7 cellular contexts compared by ENCODE assay signal in genomic region chr18:55739488-55739887, GRCh38.
"Had no signal": no experiment of that assay in that cellular context is flagged by ENCODE, and none has a peak within 500 bp of the region (broad histone marks: within the 10 kb centered on the region; RNA-seq: fewer than 3 reads in every experiment).

No MANE protein-coding gene starts in this region.

- ATAC-seq: HepG2 had no signal

- DNase-seq: IMR-90, KBM-7, KG1 had no signal

- H3K27ac ChIP-seq: HL-60, KMS-11 had no signal

- H3K9ac ChIP-seq: KMS-11 had no signal

- H3K4me2 ChIP-seq: KMS-11 had no signal

- FAIRE-seq: HepG2, HTR-8/SVneo had no signal
